Comparison of ENCODE assay signal across 8 cellular contexts in genomic region chr4:9001153-9001552, GRCh38.
DNase-seq lines count a peak whose midpoint lies in the region; ATAC-seq and TF ChIP-seq lines count a peak whose summit lies in the region.
"Not testable (repeated sequence)": the region's sequence is repeated elsewhere in the genome, so short reads cannot be mapped to it uniquely, and the experiment has no call there.

No MANE protein-coding gene starts in this region.

- TF ChIP-seq POLR2A in transverse colon (IDR thresholded peaks at IDR 0.05): not testable (repeated sequence)

- H3K4me2 ChIP-seq in trophoblast cell (ENCODE audit: low read length): peak overlapping the region; percentile 47

- intact Hi-C loops in CD14-positive monocyte (cut with micrococcal nuclease); dendritic cell treated with granulocyte-macrophage colony-stimulating factor and Interleukin-4, amounts not matched to agents 40 ng/mL and 50 ng/mL, for 4 days (cut with micrococcal nuclease); lower lobe of right lung (cut with DNase I); transverse colon (cut with DNase I; ENCODE audit: low total_unique reads): not testable (repeated sequence)
- intact Hi-C loops in heart right ventricle (cut with DNase I): loop anchor here in 2 of 10 donors (5.0 kb wide), 1 partner anchor 121 kb away; no protein-coding TSS in a partner anchor

- H3K27ac ChIP-seq in HUES64 (ENCODE audit: low read depth, low read length); heart right ventricle; lower lobe of right lung; trophoblast cell (ENCODE audit: low read depth, low read length); transverse colon: not testable (repeated sequence)

- not testable (repeated sequence) for H4K12ac ChIP-seq in trophoblast cell (ENCODE audit: low read depth, low read length)

- not testable (repeated sequence) for H4K8ac ChIP-seq in trophoblast cell (ENCODE audit: low read depth, low read length)

- TF ChIP-seq EP300 in transverse colon (IDR thresholded peaks at IDR 0.05; ENCODE audit: low read depth): not testable (repeated sequence)

- not testable (repeated sequence) for H3K4me1 ChIP-seq in HUES64 (ENCODE audit: insufficient read depth, low read length); heart right ventricle; lower lobe of right lung; trophoblast cell (ENCODE audit: control insufficient read depth in 1 of 2, insufficient read depth in 2 of 2, low read length in 2 of 2); transverse colon

- not testable (repeated sequence) for TF ChIP-seq CTCF in CD14-positive monocyte (IDR thresholded peaks at IDR 0.05); heart right ventricle (IDR thresholded peaks at IDR 0.05); lower lobe of right lung (IDR thresholded peaks at IDR 0.05); transverse colon (IDR thresholded peaks at IDR 0.05)

- not testable (repeated sequence) for DNase-seq in CD14-positive monocyte (ENCODE audit: low spot score); heart right ventricle; lower lobe of right lung; trophoblast cell; transverse colon
- DNase-seq in activated CD4-positive, alpha-beta T cell treated with anti-CD3 and anti-CD28 coated beads, Interleukin-2, amount 50 U/mL, for 48 hours: peak; percentile 0 to 4

- H2BK120ac ChIP-seq in trophoblast cell (ENCODE audit: insufficient read depth, low read length, poor library complexity): not testable (repeated sequence)

- H3K18ac ChIP-seq in trophoblast cell (ENCODE audit: low read length): not testable (repeated sequence)

- not testable (repeated sequence) for H3K4me1 Mint-ChIP-seq in CD14-positive monocyte; dendritic cell treated with granulocyte-macrophage colony-stimulating factor and Interleukin-4, amounts not matched to agents 40 ng/mL and 50 ng/mL, for 4 days (ENCODE audit: low read depth)

- not testable (repeated sequence) for H3K36me3 ChIP-seq in HUES64 (ENCODE audit: insufficient read depth, low read length); heart right ventricle; lower lobe of right lung; trophoblast cell (ENCODE audit: control insufficient read depth in 1 of 2, insufficient read depth in 2 of 2, low read length in 2 of 2); transverse colon

- H3K79me2 ChIP-seq in trophoblast cell (ENCODE audit: control insufficient read depth, insufficient read depth, low read length, poor library complexity): not testable (repeated sequence)

- H2AK5ac ChIP-seq in trophoblast cell (ENCODE audit: low read length): not testable (repeated sequence)

- H3K14ac ChIP-seq in trophoblast cell (ENCODE audit: low read length): not testable (repeated sequence)

- peak overlapping the region; percentile 16 to 60 for H3K4me3 Mint-ChIP-seq in CD14-positive monocyte
- peak overlapping the region; percentile 17 for H3K4me3 Mint-ChIP-seq in dendritic cell treated with granulocyte-macrophage colony-stimulating factor and Interleukin-4, amounts not matched to agents 40 ng/mL and 50 ng/mL, for 4 days

- H2BK12ac ChIP-seq in trophoblast cell (ENCODE audit: low read length): not testable (repeated sequence)

- not testable (repeated sequence) for H3K79me1 ChIP-seq in trophoblast cell (ENCODE audit: low read length)

- H3K9me3 ChIP-seq in HUES64 (ENCODE audit: insufficient read depth, low read depth, low read length); heart right ventricle; lower lobe of right lung; trophoblast cell (ENCODE audit: insufficient read depth, low read depth, low read length); transverse colon: not testable (repeated sequence)

- H2BK5ac ChIP-seq in trophoblast cell (ENCODE audit: low read depth, low read length, poor library complexity): not testable (repeated sequence)

- H3K27me3 ChIP-seq in HUES64 (ENCODE audit: insufficient read depth, low read length): peaks cover 23% of the 10 kb centered on the region
- H3K27me3 ChIP-seq in heart right ventricle: peaks cover 5 to 49% (median 24%) of the 10 kb centered on the region in 7 donors
- peaks cover 14% of the 10 kb centered on the region for H3K27me3 ChIP-seq in lower lobe of right lung (ENCODE audit: low read depth)
- not testable (repeated sequence) for H3K27me3 ChIP-seq in trophoblast cell (ENCODE audit: insufficient read depth, low read length)
- peaks cover 17% of the 10 kb centered on the region for H3K27me3 ChIP-seq in transverse colon

- H3K4ac ChIP-seq in trophoblast cell (ENCODE audit: low read depth, low read length): not testable (repeated sequence)

- H3K9me3 Mint-ChIP-seq in CD14-positive monocyte: peaks cover 0 to 11% (median 2%) of the 10 kb centered on the region in 7 donors
- H3K9me3 Mint-ChIP-seq in dendritic cell treated with granulocyte-macrophage colony-stimulating factor and Interleukin-4, amounts not matched to agents 40 ng/mL and 50 ng/mL, for 4 days: not testable (repeated sequence)

- WGBS in HUES64: 57% methylated on average over 22 of the region's 28 CpGs
- 4 to 5% methylated on average over 27 to 28 of the region's 28 CpGs for WGBS in heart right ventricle, 2 donors
- no CpG with 5 or more reads among the region's 28 CpGs for WGBS in trophoblast cell (ENCODE audit: extremely low coverage, insufficient coverage, insufficient read length)
- WGBS in transverse colon (ENCODE audit: low coverage in 1 of 2), 2 donors: 18% methylated on average over 10 of the region's 28 CpGs; no CpG with 5 or more reads in 1 of the 2 donors

- in situ Hi-C loops in transverse colon (cut with MboI; ENCODE audit: low pct_ligation_motif_present in 1 of 4, low pct_unique_long_range_greater_than_20kb in 1 of 4, low sequenced_read_pairs in 3 of 4): not testable (repeated sequence)

- ATAC-seq in heart right ventricle, lower lobe of right lung: not testable (repeated sequence)

- not testable (repeated sequence) for H2AFZ ChIP-seq in trophoblast cell (ENCODE audit: insufficient read depth, low read length, poor library complexity)

- not testable (repeated sequence) for H3K23ac ChIP-seq in trophoblast cell (ENCODE audit: low read length)

- H4K91ac ChIP-seq in trophoblast cell (ENCODE audit: low read depth, low read length): not testable (repeated sequence)

- peaks cover 9 to 37% (median 28%) of the 10 kb centered on the region in 3 donors for H3K27me3 Mint-ChIP-seq in CD14-positive monocyte (ENCODE audit: low read depth in 3 of 3)
- peaks cover 35% of the 10 kb centered on the region for H3K27me3 Mint-ChIP-seq in dendritic cell treated with granulocyte-macrophage colony-stimulating factor and Interleukin-4, amounts not matched to agents 40 ng/mL and 50 ng/mL, for 4 days

- H3K9ac ChIP-seq in HUES64 (ENCODE audit: low read depth, low read length); trophoblast cell (ENCODE audit: low read length): not testable (repeated sequence)

- peak overlapping the region; percentile 34 for H3K4me3 ChIP-seq in HUES64 (ENCODE audit: low read length)
- peak overlapping the region in 8 of 10 donors; percentile 9 to 42 (median 36) for H3K4me3 ChIP-seq in heart right ventricle
- peak overlapping the region; percentile 43 for H3K4me3 ChIP-seq in lower lobe of right lung
- not testable (repeated sequence) for H3K4me3 ChIP-seq in trophoblast cell (ENCODE audit: low read depth, low read length)
- peak overlapping the region in 3 of 4 donors; percentile 22 to 47 (median 35) for H3K4me3 ChIP-seq in transverse colon

- not testable (repeated sequence) for H3K36me3 Mint-ChIP-seq in CD14-positive monocyte; dendritic cell treated with granulocyte-macrophage colony-stimulating factor and Interleukin-4, amounts not matched to agents 40 ng/mL and 50 ng/mL, for 4 days (ENCODE audit: low read depth)

- not testable (repeated sequence) for H3K27ac Mint-ChIP-seq in CD14-positive monocyte
- peak overlapping the region; percentile 49 for H3K27ac Mint-ChIP-seq in dendritic cell treated with granulocyte-macrophage colony-stimulating factor and Interleukin-4, amounts not matched to agents 40 ng/mL and 50 ng/mL, for 4 days
